Comparison of ENCODE assay signal across 11 cellular contexts in the genomic region with DNA sequence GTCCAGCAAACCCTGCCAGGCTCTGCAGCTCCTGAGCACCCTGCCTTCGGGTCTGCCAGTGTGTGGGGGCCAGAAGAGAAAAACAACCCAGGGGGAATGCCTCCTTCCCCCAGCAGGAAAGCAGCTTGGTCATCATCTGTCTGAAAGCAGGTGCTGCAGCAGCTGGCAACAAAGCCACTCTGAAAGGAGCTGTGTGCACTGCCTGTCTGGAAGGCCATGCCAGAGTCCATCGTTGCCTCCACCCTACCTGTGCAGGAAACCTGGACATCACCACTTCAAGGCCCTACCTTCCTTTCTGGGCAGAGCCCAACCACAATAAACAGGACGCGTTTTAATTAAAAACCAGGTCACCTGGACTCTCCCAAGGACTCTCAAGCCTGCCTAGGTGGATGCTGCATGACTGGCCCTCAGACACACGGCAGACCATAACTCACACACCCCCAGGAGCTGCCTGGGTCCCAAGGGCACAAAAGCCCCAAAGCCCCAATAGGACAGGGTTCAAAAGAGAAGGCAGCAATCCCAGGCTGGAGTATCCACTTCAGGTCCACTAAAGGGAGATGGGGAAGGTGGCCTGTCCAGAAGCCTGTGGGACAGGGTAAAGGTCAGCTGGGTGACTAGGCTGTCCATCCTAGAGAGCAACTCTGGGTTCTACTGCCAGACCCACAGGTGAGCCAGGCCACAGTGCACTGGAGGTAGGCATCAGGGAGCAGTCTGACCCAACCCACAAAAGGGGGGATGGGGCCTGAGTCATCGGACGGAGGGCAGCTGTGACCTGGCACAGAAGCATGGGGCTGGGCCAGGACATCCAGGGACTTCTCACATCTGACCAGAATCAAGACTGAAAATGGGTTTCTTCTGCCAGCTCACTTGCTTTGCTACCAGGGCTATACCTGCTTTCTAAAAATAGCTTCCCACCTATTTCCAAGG. TPM values are rescaled to one million over a fixed set of nuclear protein-coding genes. Genes with fewer than 3 reads are reported as not detected.
A peak's percentile ranks its signal among the peaks of the same experiment; 100 is the strongest.
DNase-seq lines count a peak whose midpoint lies in the region; ATAC-seq, FAIRE-seq and TF ChIP-seq lines count a peak whose summit lies in the region.
"Had no signal": no experiment of that assay in that cellular context is flagged by ENCODE, and none has a peak within 500 bp of the region (broad histone marks: within the 10 kb centered on the region; RNA-seq: fewer than 3 reads in every experiment).

No MANE protein-coding gene starts in this region.

- 0 out of 2 replicates have a peak, but pooled peaks have one; percentile 18 for TF ChIP-seq POLR2A in GM12878 (IDR thresholded peaks at IDR 0.05; ENCODE audit: low read depth, low read length)

- H3K9me3 ChIP-seq in GM12878 (replicated peaks; ENCODE audit: control insufficient read depth, insufficient read depth, low read length): no peaks in the 10 kb centered on the region; the same call in 2 of the 3 replicates
- H3K9me3 ChIP-seq in lower lobe of right lung: no peaks in the 10 kb centered on the region
- H3K9me3 ChIP-seq in Karpas-422 (ENCODE audit: low read length): no peaks in the 10 kb centered on the region

- H3K4me3 ChIP-seq in GM12878: no peak overlapping the region
- H3K4me3 ChIP-seq in lower lobe of right lung: no peak overlapping the region
- no peak overlapping the region for H3K4me3 ChIP-seq in Karpas-422 (ENCODE audit: low read length)

- H2AFZ ChIP-seq in GM12878 (ENCODE audit: control insufficient read depth, low read depth, low read length): no peak overlapping the region
- H2AFZ ChIP-seq in Karpas-422 (ENCODE audit: low read length): no peak overlapping the region
- H2AFZ ChIP-seq: parathyroid adenoma had no signal

- DNase-seq in AG20443 (ENCODE audit: low spot score) (peak; percentile 58), HK-2 (ENCODE audit: unreplicated experiment) (peak; percentile 57), GM12878 (ENCODE audit: low read depth, low spot score) (no peak), lower lobe of right lung (peak; percentile 65), Karpas-422 (no peak), SW 1271 (lab: John Stamatoyannopoulos, UW) (no peak)
- DNase-seq: Kasumi-1, SIG-M5 had no signal

- H3K4me1 ChIP-seq in GM12878 (ENCODE audit: control insufficient read depth, insufficient read depth, low read length): peaks cover 6% of the 10 kb centered on the region
- peaks cover 75% of the 10 kb centered on the region for H3K4me1 ChIP-seq in lower lobe of right lung
- peaks cover 10% of the 10 kb centered on the region for H3K4me1 ChIP-seq in Karpas-422 (ENCODE audit: low read length)

- BruUV-seq in GM12878 (replicated peaks; lab: Mats Ljungman, UMichigan): no TSS peak

- TF ChIP-seq CTCF in GM12878 (IDR thresholded peaks at IDR 0.05 in 2 of 3, conservative IDR thresholded peaks at IDR 0.05 in 1 of 3; ENCODE audit: control insufficient read depth in 2 of 3, extremely low read depth in 1 of 3, insufficient read depth in 1 of 3, low read depth in 3 of 3, low read length in 3 of 3): no peak
- no peak for TF ChIP-seq CTCF in lower lobe of right lung (IDR thresholded peaks at IDR 0.05)

- POLR2A ChIA-PET in GM12878 (lab: Charles Lee): interaction anchor here (0.6 kb wide), 1 partner anchor 196 kb away, joined by 3 read pairs; no protein-coding TSS in a partner anchor

- H3K4me2 ChIP-seq in GM12878 (ENCODE audit: control insufficient read depth, insufficient read depth) (no peak overlapping the region), Karpas-422 (ENCODE audit: low read depth, low read length, poor library complexity, severe bottlenecking) (no peak overlapping the region)

- FAIRE-seq in GM12878 (lab: Jason Lieb, UNC): no peak

- ATAC-seq in GM12878: no peak
- peak; percentile 47 to 72 for ATAC-seq in lower lobe of right lung
- ATAC-seq in HG03175 (IDR thresholded peaks at IDR 0.05; ENCODE audit: unreplicated experiment): no peak
- ATAC-seq in HG03439 (IDR thresholded peaks at IDR 0.05; ENCODE audit: unreplicated experiment): no peak

- H3K27me3 ChIP-seq in GM12878 (replicated peaks in 1 of 2; ENCODE audit: control insufficient read depth in 2 of 2, insufficient read depth in 2 of 2, low read length in 1 of 2) (no peaks in the 10 kb centered on the region), lower lobe of right lung (ENCODE audit: low read depth) (no peaks in the 10 kb centered on the region), Karpas-422 (ENCODE audit: low read length) (no peaks in the 10 kb centered on the region)

- TF ChIP-seq EP300 in GM12878 (IDR thresholded peaks at IDR 0.05; ENCODE audit: borderline replicate concordance in 1 of 2, control insufficient read depth in 1 of 2, low read depth in 2 of 2, low read length in 2 of 2): no peak

- peaks cover 11 to 12% of the 10 kb centered on the region in 2 experiments for H3K36me3 ChIP-seq in GM12878 (ENCODE audit: control insufficient read depth in 2 of 2, insufficient read depth in 2 of 2, low read length in 1 of 2)
- peaks cover 29% of the 10 kb centered on the region for H3K36me3 ChIP-seq in lower lobe of right lung
- H3K36me3 ChIP-seq in Karpas-422 (ENCODE audit: insufficient read depth, low read length): no peaks in the 10 kb centered on the region; the same call in 1 of the 2 replicates

- H3K9ac ChIP-seq in GM12878 (ENCODE audit: control insufficient read depth, insufficient read depth, low read length) (no peak overlapping the region), Karpas-422 (ENCODE audit: low read length) (no peak overlapping the region)
- H3K9ac ChIP-seq: parathyroid adenoma had no signal

- no peak for TF ChIP-seq RAD21 in GM12878 (IDR thresholded peaks at IDR 0.05; ENCODE audit: insufficient read depth, low read depth, low read length)

- H4K20me1 ChIP-seq in GM12878 (ENCODE audit: control insufficient read depth, insufficient read depth): no peaks in the 10 kb centered on the region
- H4K20me1 ChIP-seq in Karpas-422 (ENCODE audit: insufficient read depth, low read depth, low read length): peaks cover 25% of the 10 kb centered on the region; the same call in 1 of the 2 replicates

- H3K9me2 ChIP-seq in Karpas-422 (replicated peaks; ENCODE audit: insufficient read depth, low read length): no peaks in the 10 kb centered on the region

- RAD21 ChIA-PET in GM12878 (lab: Charles Lee; ENCODE audit: unreplicated experiment): no interaction called here

- H3K27ac ChIP-seq in GM12878 (ENCODE audit: control insufficient read depth, insufficient read depth) (no peak overlapping the region), lower lobe of right lung (peak overlapping the region; percentile 38), Karpas-422 (ENCODE audit: low read length) (no peak overlapping the region)
- H3K27ac ChIP-seq: parathyroid adenoma had no signal

- in situ Hi-C loops in GM12878 (cut with MboI): no loop called here

- CTCF ChIA-PET in GM12878 (lab: Yijun Ruan, JAX): no interaction called here

- intact Hi-C loops in GM12878 (cut with micrococcal nuclease; ENCODE audit: unreplicated experiment) (no loop called here), lower lobe of right lung (cut with DNase I) (no loop called here)

- SMC1A ChIA-PET in GM12878 (lab: Charles Lee; ENCODE audit: uncharacterized antibody, unreplicated experiment): no interaction called here

- 90% methylated on average over 7 of the region's 7 CpGs for WGBS in GM12878 (ENCODE audit: insufficient coverage, insufficient replicate concordance, low lambda C conversion rate, missing lambda C conversion rate)

- peaks cover 16% of the 10 kb centered on the region for H3K79me2 ChIP-seq in GM12878 (ENCODE audit: control insufficient read depth, insufficient read depth, low read length)
- H3K79me2 ChIP-seq in Karpas-422 (ENCODE audit: low read length): peaks cover 25% of the 10 kb centered on the region

TF ChIP-seq in GM12878, 131 proteins besides CTCF, POLR2A, EP300 and RAD21 (continues in another document):
- TF ChIP-seq SIN3A (IDR thresholded peaks at IDR 0.05; ENCODE audit: low read depth, low read length) (no peak), EED (IDR thresholded peaks at IDR 0.05; ENCODE audit: low read depth) (no peak)

RNA-seq across cellular contexts. Expression of a gene that starts 6.1 kb away (rescaled TPM):
- total RNA-seq in GM12878 (2013; cell fraction: nucleolus; rRNA removed): 3.6 and 3.8 TPM in 2 replicates
- total RNA-seq in GM12878 (2014; rRNA removed): 13.8 and 19.4 TPM in 2 replicates
- total RNA-seq in GM12878 (2014; rRNA removed; fragmentation: Illumina TruSeq; extraction: Trizol): 0.83 and 2.1 TPM in 2 replicates
- 12.6 and 13.4 TPM in 2 replicates for total RNA-seq in GM12878 (2021)
- 1.3 TPM for polyA plus RNA-seq in GM12878 (2011; ENCODE audit: low read depth)
- polyA plus RNA-seq in GM12878 (2011; rRNA removed): 1.2 and 3.0 TPM in 2 replicates
- 4.8 and 8.8 TPM in 2 replicates for polyA plus RNA-seq in GM12878 (2011; cell fraction: cytosol; rRNA removed)
- polyA plus RNA-seq in GM12878 (2011; cell fraction: nucleus; rRNA removed): 10.3 and 13.4 TPM in 2 replicates
- 5.3 and 7.3 TPM in 2 replicates for polyA plus RNA-seq in GM12878 (2012)
- 0.03 and 0.37 TPM in 2 replicates for polyA plus RNA-seq in GM12878 (2014; fragmentation: Illumina TruSeq; extraction: Trizol)
- under 1 TPM; 0.21 to 0.99 TPM for polyA plus RNA-seq in GM12878 (2014; fragmentation: Nextera tagmentation; extraction: Ambion mirVana)
- 10.5 and 11.0 TPM in 2 replicates for polyA plus RNA-seq in GM12878 (2014; rRNA removed)
- polyA plus RNA-seq in GM12878 (2016; fragmentation: Nextera tagmentation; extraction: Ambion mirVana): 10 to 100 TPM; 15.4 to 17.3 TPM
- 1.2 and 4.3 TPM in 2 replicates for polyA minus RNA-seq in GM12878 (2011; rRNA and poly(A)+ RNA removed)
- polyA minus RNA-seq in GM12878 (2011; cell fraction: cytosol; rRNA and poly(A)+ RNA removed): 2.5 TPM in 2 replicates
- 1.2 and 2.5 TPM in 2 replicates for polyA minus RNA-seq in GM12878 (2011; cell fraction: nucleus; rRNA and poly(A)+ RNA removed)
- 6.0 TPM for total RNA-seq in lower lobe of right lung
- total RNA-seq in Karpas-422 (2014; rRNA removed; shearing (Covaris generic); ENCODE audit: low replicate concordance): 4.4 and 8.5 TPM in 2 replicates

RNA-seq across cellular contexts. Expression of a gene that starts 6.1 kb away (rescaled TPM):
- total RNA-seq in GM12878 (2013; cell fraction: nucleolus; rRNA removed): 20.1 and 22.8 TPM in 2 replicates
- total RNA-seq in GM12878 (2014; rRNA removed) (10.9 and 12.0 TPM in 2 replicates), GM12878 (2014; rRNA removed; fragmentation: Illumina TruSeq; extraction: Trizol) (5.1 and 5.9 TPM in 2 replicates), GM12878 (2021) (17.8 and 17.9 TPM in 2 replicates), lower lobe of right lung (24.3 TPM)
- polyA plus RNA-seq in GM12878 (2011; ENCODE audit: low read depth): 6.4 TPM
- polyA plus RNA-seq in GM12878 (2011; rRNA removed) (4.0 and 7.2 TPM in 2 replicates), GM12878 (2014; fragmentation: Illumina TruSeq; extraction: Trizol) (7.0 and 9.6 TPM in 2 replicates), GM12878 (2014; fragmentation: Nextera tagmentation; extraction: Ambion mirVana) (1 to 10 TPM; 5.3 to 7.3 TPM), GM12878 (2014; rRNA removed) (10.8 and 11.1 TPM in 2 replicates), GM12878 (2016; fragmentation: Nextera tagmentation; extraction: Ambion mirVana) (10 to 100 TPM; 13.8 to 18.1 TPM)
- 8.1 and 9.5 TPM in 2 replicates for polyA plus RNA-seq in GM12878 (2011; cell fraction: cytosol; rRNA removed)
- polyA plus RNA-seq in GM12878 (2011; cell fraction: nucleus; rRNA removed): 17.0 and 18.2 TPM in 2 replicates
- polyA plus RNA-seq in GM12878 (2012): 7.9 and 8.2 TPM in 2 replicates
- 11.6 and 13.2 TPM in 2 replicates for polyA minus RNA-seq in GM12878 (2011; rRNA and poly(A)+ RNA removed)
- 2.8 and 4.0 TPM in 2 replicates for polyA minus RNA-seq in GM12878 (2011; cell fraction: cytosol; rRNA and poly(A)+ RNA removed)
- 8.8 and 17.7 TPM in 2 replicates for polyA minus RNA-seq in GM12878 (2011; cell fraction: nucleus; rRNA and poly(A)+ RNA removed)
- 6.5 and 12.2 TPM in 2 replicates for total RNA-seq in Karpas-422 (2014; rRNA removed; shearing (Covaris generic); ENCODE audit: low replicate concordance)

Comparison
In these comparisons a context has a peak if more than half of its experiments do, and no peak if none do; other contexts are left out.
1. DNase-seq: peak in AG20443 (single experiment), HK-2 (single experiment) and lower lobe of right lung (single experiment); none in GM12878 (single experiment), Karpas-422 (single experiment) and SW 1271 (0 of 2).
2. ATAC-seq: peak in lower lobe of right lung (2 of 2); none in GM12878 (single experiment), HG03175 (single experiment) and HG03439 (single experiment).